In the genomic region with DNA sequence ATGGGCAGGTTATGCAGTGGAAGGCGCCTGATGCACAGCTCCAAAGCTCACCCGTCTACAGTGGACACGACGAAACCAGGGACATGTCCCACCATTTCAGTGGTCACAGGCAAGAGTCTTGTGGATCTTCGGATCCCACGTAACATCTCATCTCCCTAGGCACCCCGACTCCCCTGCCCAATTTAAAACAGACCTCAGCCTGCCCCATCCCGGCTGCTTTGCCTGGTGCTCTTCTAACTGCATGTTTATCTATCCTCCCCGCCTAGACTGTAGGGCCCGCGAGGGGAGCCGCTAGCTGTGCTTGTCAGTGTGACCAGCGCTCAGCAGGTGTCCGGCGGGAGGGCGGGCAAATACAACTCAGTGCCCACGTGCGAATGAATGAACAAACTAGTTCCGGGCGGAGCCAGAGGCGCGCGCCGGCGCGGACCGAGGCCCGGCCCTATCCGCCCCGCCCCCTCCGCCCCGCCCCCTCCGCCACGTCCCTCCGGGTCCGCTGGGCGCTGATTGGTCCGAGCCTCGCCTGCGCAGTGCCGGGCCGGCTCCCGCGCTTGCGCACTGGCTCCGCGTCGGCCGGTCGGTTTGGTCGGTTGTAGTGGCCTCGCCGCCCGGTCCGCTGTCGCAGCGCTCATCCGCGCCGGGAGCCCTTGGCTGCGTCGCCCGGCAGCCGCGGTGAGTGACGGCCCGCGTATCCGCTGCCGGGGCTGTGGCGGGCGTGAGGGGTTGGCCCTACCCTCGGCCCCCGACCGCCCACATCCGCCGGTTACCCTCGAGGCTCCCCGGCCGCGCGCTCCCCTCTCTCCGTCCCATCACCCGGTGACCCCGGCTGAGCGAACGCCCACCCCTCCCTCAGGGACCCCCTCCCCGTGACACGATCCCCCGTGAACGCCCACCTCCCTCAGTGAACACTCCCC, we compare ENCODE assay signal across 8 cellular contexts.
A peak's percentile ranks its signal among the peaks of the same experiment; 100 is the strongest.
DNase-seq lines count a peak whose midpoint lies in the region; ATAC-seq, FAIRE-seq and TF ChIP-seq lines count a peak whose summit lies in the region.

No MANE protein-coding gene starts in this region.

- no peaks in the 10 kb centered on the region for H3K9me1 ChIP-seq in endothelial cell of umbilical vein (replicated peaks; ENCODE audit: control insufficient read depth, extremely low read depth, insufficient read depth, low read length)

- H4K20me1 ChIP-seq in endothelial cell of umbilical vein (replicated peaks; ENCODE audit: control insufficient read depth, extremely low read depth, insufficient read depth, low read length) = no peaks in the 10 kb centered on the region

- intact Hi-C loops in endothelial cell of umbilical vein (cut with micrococcal nuclease) = loop anchor here (2.0 kb wide), 1 partner anchor 61 kb away; the partner anchor contains the start of genes DDX51 and NOC4L

- peak; percentile 84 for TF ChIP-seq POLR2A in endothelial cell of umbilical vein (IDR thresholded peaks at IDR 0.05; ENCODE audit: low read depth, low read length)

- H3K27ac ChIP-seq in HUES6 (ENCODE audit: low read depth, low read length) (no peak overlapping the region), endothelial cell of umbilical vein (ENCODE audit: insufficient read depth, low read depth, low read length) (peak overlapping the region; percentile 81)

- H3K9me3 Mint-ChIP-seq in mesothelial cell of epicardium = no peaks in the 10 kb centered on the region

- H3K4me3 ChIP-seq in HUES6 (ENCODE audit: low read depth, low read length) = peak overlapping the region; percentile 75
- peak overlapping the region; percentile 93 for H3K4me3 ChIP-seq in NT2/D1 (ENCODE audit: insufficient read length, low read depth)
- H3K4me3 ChIP-seq in endothelial cell of umbilical vein (replicated peaks in 1 of 3; ENCODE audit: insufficient read depth in 1 of 3, low read depth in 1 of 3, low read length in 3 of 3) = peak overlapping the region; percentile 30 to 99 (median 56)

- peak overlapping the region; percentile 80 for H3K4me2 ChIP-seq in endothelial cell of umbilical vein (ENCODE audit: insufficient read depth, low read length)

- POLR2A ChIA-PET in endothelial cell of umbilical vein (lab: Charles Lee) = interaction anchor here (0.7 kb wide), 1 partner anchor 298 kb away, joined by 6 read pairs; no protein-coding TSS in a partner anchor

- no peaks in the 10 kb centered on the region for H3K27me3 Mint-ChIP-seq in mesothelial cell of epicardium (ENCODE audit: low read depth)

- peak overlapping the region; percentile 86 for H3K27ac Mint-ChIP-seq in mesothelial cell of epicardium

- peaks cover 8% of the 10 kb centered on the region for H3K36me3 Mint-ChIP-seq in mesothelial cell of epicardium

- peaks cover 6% of the 10 kb centered on the region; the same call in 1 of the 2 replicates for H3K4me1 ChIP-seq in HUES6 (ENCODE audit: control insufficient read depth, insufficient read depth, low read length)
- H3K4me1 ChIP-seq in NT2/D1 (ENCODE audit: insufficient read depth, insufficient read length) = peaks cover 4% of the 10 kb centered on the region
- peaks cover 12% of the 10 kb centered on the region for H3K4me1 ChIP-seq in endothelial cell of umbilical vein (ENCODE audit: control insufficient read depth, extremely low read depth, insufficient read depth, low read length)

- peak; percentile 76 for FAIRE-seq in endothelial cell of umbilical vein (lab: Jason Lieb, UNC)

- BruUV-seq in endothelial cell of umbilical vein (replicated peaks; lab: Mats Ljungman, UMichigan) = no TSS peak

- dilution Hi-C loops in endothelial cell of umbilical vein (cut with MboI; ENCODE audit: extremely low pct_ligation_motif_present, low sequenced_read_pairs) = no loop called here

- DNase-seq in D341Med (ENCODE audit: low spot score) (peak; percentile 100), NT2/D1 (ENCODE audit: low read depth, low spot score) (peak; percentile 92), endothelial cell of umbilical vein (ENCODE audit: low read depth, low spot score) (peak; percentile 88), mesothelial cell of epicardium (ENCODE audit: low spot score in 2 of 2, unreplicated experiment in 2 of 2) (peak; percentile 90 to 95)
- DNase-seq in activated CD8-positive, alpha-beta memory T cell treated with anti-CD3 and anti-CD28 coated beads, Interleukin-2, amount 50 U/mL, for 24 hours (ENCODE audit: extremely low read depth) = peak; percentile 53
- DNase-seq in stimulated activated CD8-positive, alpha-beta memory T cell treated with anti-CD3 and anti-CD28 coated beads, Interleukin-15, amount 100 ng/mL, for 24 hours (ENCODE audit: low read depth) = peak; percentile 82

- peak overlapping the region; percentile 75 for H2AFZ ChIP-seq in endothelial cell of umbilical vein (ENCODE audit: low read depth, low read length)

- no peaks in the 10 kb centered on the region for H3K27me3 ChIP-seq in HUES6 (ENCODE audit: control insufficient read depth, insufficient read depth, low read length)
- no peaks in the 10 kb centered on the region for H3K27me3 ChIP-seq in NT2/D1 (ENCODE audit: insufficient read depth, insufficient read length)
- H3K27me3 ChIP-seq in endothelial cell of umbilical vein (ENCODE audit: control insufficient read depth in 2 of 2, insufficient read depth in 2 of 2, low read length in 2 of 2) = no peaks in the 10 kb centered on the region

- H3K9me3 ChIP-seq in HUES6 (ENCODE audit: control insufficient read depth, insufficient read depth, low read depth, low read length) (no peaks in the 10 kb centered on the region), NT2/D1 (ENCODE audit: insufficient read depth, low read length) (no peaks in the 10 kb centered on the region), endothelial cell of umbilical vein (replicated peaks; ENCODE audit: control insufficient read depth, insufficient read depth, low read length) (no peaks in the 10 kb centered on the region)

- peak overlapping the region; percentile 86 for H3K9ac ChIP-seq in HUES6 (ENCODE audit: low read length)
- peak overlapping the region; percentile 94 for H3K9ac ChIP-seq in NT2/D1 (ENCODE audit: insufficient read length, low read depth)
- H3K9ac ChIP-seq in endothelial cell of umbilical vein (replicated peaks; ENCODE audit: extremely low read depth, insufficient read depth, low read length) = peak overlapping the region; percentile 92

- no peak for TF ChIP-seq CTCF in endothelial cell of umbilical vein (IDR thresholded peaks at IDR 0.05; ENCODE audit: extremely low read depth in 1 of 2, insufficient read depth in 1 of 2, low read depth in 1 of 2, low read length in 2 of 2)
- no peak for TF ChIP-seq CTCF in mesothelial cell of epicardium (IDR thresholded peaks at IDR 0.05; ENCODE audit: unreplicated experiment)

- peaks cover 17% of the 10 kb centered on the region for H3K4me1 Mint-ChIP-seq in mesothelial cell of epicardium

- peak; percentile 83 for ATAC-seq in GM21447 (IDR thresholded peaks at IDR 0.05; ENCODE audit: unreplicated experiment)

- H3K79me2 ChIP-seq in endothelial cell of umbilical vein (ENCODE audit: control insufficient read depth, insufficient read depth, low read length) = peaks cover 19% of the 10 kb centered on the region

- CTCF ChIA-PET in endothelial cell of umbilical vein (lab: Charles Lee) = no interaction called here

- peak overlapping the region; percentile 78 for H3K4me3 Mint-ChIP-seq in mesothelial cell of epicardium

- peaks cover 22% of the 10 kb centered on the region for H3K36me3 ChIP-seq in HUES6 (ENCODE audit: control insufficient read depth, insufficient read depth, low read length)
- H3K36me3 ChIP-seq in NT2/D1 (ENCODE audit: insufficient read depth, insufficient read length, low read length) = peaks cover 30% of the 10 kb centered on the region
- peaks cover 0 to 2% of the 10 kb centered on the region in 2 experiments for H3K36me3 ChIP-seq in endothelial cell of umbilical vein (ENCODE audit: control insufficient read depth in 2 of 2, extremely low read depth in 1 of 2, insufficient read depth in 2 of 2, low read length in 2 of 2)

TF ChIP-seq in endothelial cell of umbilical vein, 7 proteins besides CTCF, POLR2A, EP300 and RAD21:
- peak; percentile 97 for TF ChIP-seq POLR2AphosphoS5 (IDR thresholded peaks at IDR 0.05; ENCODE audit: insufficient read depth, low read depth, low read length)
- no peak for TF ChIP-seq FOS (IDR thresholded peaks at IDR 0.05; ENCODE audit: borderline replicate concordance, insufficient read depth, low read length)
- TF ChIP-seq, protein P1, sequence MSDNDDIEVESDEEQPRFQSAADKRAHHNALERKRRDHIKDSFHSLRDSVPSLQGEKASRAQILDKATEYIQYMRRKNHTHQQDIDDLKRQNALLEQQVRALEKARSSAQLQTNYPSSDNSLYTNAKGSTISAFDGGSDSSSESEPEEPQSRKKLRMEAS (IDR thresholded peaks at IDR 0.05; ENCODE audit: insufficient read depth, insufficient read length) = peak; percentile 92
- TF ChIP-seq MYC (IDR thresholded peaks at IDR 0.05; ENCODE audit: low read depth, low read length) = peak; percentile 8
TF ChIP-seq in endothelial cell of umbilical vein: peak in this region for 3.
